In genomic region chr16:84563776-84564420, GRCh38 we compare ENCODE assay signal across 2 cellular contexts.
TF ChIP-seq lines count a peak whose summit lies in the region.

No MANE protein-coding gene starts in this region.

TF ChIP-seq in GM23338, 12 proteins besides CTCF, POLR2A, EP300 and RAD21:
- TF ChIP-seq REST (IDR thresholded peaks at IDR 0.05; ENCODE audit: unreplicated experiment), result no peak
- no peak for TF ChIP-seq NANOG (IDR thresholded peaks at IDR 0.05; ENCODE audit: borderline replicate concordance)
- TF ChIP-seq ETS1 (IDR thresholded peaks at IDR 0.05), result no peak
- no peak for TF ChIP-seq EZH2phosphoT487 (IDR thresholded peaks at IDR 0.05; ENCODE audit: unreplicated experiment)
- TF ChIP-seq ZNF462 (CRISPR knock-in tag; IDR thresholded peaks at IDR 0.05), result no peak
- no peak for TF ChIP-seq POLR2AphosphoS5 (IDR thresholded peaks at IDR 0.05; ENCODE audit: low read depth)
- TF ChIP-seq ZNF331 (CRISPR knock-in tag; IDR thresholded peaks at IDR 0.05; ENCODE audit: low read depth), result no peak
- TF ChIP-seq STAT1 (IDR thresholded peaks at IDR 0.05; ENCODE audit: unreplicated experiment), result no peak
- no peak for TF ChIP-seq JUNB (IDR thresholded peaks at IDR 0.05; ENCODE audit: unreplicated experiment)
- TF ChIP-seq ZNF114 (CRISPR knock-in tag; IDR thresholded peaks at IDR 0.05), result no peak
- TF ChIP-seq CREB1 (CRISPR knock-in tag; IDR thresholded peaks at IDR 0.05; ENCODE audit: low read depth), result no peak
- TF ChIP-seq EZH2 (IDR thresholded peaks at IDR 0.05; ENCODE audit: low read depth, unreplicated experiment), result no peak

TF ChIP-seq in K562, 482 proteins besides CTCF, POLR2A, EP300 and RAD21:
- TF ChIP-seq KDM5B (IDR thresholded peaks at IDR 0.05; ENCODE audit: insufficient replicate concordance, low read depth, low read length), result no peak
- no peak for TF ChIP-seq ZNF282 (CRISPR knock-in tag; IDR thresholded peaks at IDR 0.05)
- TF ChIP-seq MCM7 (IDR thresholded peaks at IDR 0.05), result no peak
